1 cellular context compared by ENCODE assay signal in the genomic region with DNA sequence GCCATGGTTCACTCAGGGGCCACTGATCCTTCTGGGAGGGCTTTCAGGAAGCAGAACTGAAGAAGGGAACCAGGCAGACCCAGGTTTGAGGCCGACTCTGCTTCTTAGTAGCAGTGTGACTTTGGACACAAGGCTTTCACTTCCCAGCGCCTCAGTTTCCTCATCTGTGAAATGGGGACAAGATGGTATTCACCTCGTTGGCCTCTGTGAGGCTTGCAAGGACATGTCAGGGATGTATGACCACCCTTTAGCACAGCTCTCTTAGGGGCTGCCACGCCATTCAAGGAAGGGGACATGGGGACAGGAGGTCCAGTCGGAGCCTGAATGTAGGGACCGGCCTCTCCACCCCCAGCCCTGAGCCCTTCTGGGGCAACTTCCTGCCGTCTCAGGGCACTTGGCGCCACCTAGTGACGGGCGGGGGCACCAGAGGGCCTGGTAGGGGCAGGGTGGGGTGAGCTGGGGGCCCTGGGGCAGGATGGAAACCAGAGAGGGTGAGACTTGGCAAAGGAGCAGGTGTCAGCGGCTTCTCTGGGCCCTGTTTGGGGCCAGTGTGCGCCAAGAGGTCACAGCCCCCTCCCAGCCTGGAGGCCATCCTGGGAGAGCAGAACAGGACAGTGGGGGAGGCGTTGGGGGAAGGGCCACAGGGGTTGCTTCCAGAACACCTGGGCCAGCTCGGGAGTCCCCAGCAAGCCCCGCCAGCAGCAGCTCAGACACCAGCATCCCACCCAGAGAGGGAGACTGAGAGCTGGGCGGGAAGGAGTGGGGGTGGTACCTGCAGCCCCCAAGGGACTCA.
TF ChIP-seq lines count a peak whose summit lies in the region.

No MANE protein-coding gene starts in this region.

TF ChIP-seq in H1, 55 proteins besides CTCF, POLR2A, EP300 and RAD21:
- TF ChIP-seq, protein P1, sequence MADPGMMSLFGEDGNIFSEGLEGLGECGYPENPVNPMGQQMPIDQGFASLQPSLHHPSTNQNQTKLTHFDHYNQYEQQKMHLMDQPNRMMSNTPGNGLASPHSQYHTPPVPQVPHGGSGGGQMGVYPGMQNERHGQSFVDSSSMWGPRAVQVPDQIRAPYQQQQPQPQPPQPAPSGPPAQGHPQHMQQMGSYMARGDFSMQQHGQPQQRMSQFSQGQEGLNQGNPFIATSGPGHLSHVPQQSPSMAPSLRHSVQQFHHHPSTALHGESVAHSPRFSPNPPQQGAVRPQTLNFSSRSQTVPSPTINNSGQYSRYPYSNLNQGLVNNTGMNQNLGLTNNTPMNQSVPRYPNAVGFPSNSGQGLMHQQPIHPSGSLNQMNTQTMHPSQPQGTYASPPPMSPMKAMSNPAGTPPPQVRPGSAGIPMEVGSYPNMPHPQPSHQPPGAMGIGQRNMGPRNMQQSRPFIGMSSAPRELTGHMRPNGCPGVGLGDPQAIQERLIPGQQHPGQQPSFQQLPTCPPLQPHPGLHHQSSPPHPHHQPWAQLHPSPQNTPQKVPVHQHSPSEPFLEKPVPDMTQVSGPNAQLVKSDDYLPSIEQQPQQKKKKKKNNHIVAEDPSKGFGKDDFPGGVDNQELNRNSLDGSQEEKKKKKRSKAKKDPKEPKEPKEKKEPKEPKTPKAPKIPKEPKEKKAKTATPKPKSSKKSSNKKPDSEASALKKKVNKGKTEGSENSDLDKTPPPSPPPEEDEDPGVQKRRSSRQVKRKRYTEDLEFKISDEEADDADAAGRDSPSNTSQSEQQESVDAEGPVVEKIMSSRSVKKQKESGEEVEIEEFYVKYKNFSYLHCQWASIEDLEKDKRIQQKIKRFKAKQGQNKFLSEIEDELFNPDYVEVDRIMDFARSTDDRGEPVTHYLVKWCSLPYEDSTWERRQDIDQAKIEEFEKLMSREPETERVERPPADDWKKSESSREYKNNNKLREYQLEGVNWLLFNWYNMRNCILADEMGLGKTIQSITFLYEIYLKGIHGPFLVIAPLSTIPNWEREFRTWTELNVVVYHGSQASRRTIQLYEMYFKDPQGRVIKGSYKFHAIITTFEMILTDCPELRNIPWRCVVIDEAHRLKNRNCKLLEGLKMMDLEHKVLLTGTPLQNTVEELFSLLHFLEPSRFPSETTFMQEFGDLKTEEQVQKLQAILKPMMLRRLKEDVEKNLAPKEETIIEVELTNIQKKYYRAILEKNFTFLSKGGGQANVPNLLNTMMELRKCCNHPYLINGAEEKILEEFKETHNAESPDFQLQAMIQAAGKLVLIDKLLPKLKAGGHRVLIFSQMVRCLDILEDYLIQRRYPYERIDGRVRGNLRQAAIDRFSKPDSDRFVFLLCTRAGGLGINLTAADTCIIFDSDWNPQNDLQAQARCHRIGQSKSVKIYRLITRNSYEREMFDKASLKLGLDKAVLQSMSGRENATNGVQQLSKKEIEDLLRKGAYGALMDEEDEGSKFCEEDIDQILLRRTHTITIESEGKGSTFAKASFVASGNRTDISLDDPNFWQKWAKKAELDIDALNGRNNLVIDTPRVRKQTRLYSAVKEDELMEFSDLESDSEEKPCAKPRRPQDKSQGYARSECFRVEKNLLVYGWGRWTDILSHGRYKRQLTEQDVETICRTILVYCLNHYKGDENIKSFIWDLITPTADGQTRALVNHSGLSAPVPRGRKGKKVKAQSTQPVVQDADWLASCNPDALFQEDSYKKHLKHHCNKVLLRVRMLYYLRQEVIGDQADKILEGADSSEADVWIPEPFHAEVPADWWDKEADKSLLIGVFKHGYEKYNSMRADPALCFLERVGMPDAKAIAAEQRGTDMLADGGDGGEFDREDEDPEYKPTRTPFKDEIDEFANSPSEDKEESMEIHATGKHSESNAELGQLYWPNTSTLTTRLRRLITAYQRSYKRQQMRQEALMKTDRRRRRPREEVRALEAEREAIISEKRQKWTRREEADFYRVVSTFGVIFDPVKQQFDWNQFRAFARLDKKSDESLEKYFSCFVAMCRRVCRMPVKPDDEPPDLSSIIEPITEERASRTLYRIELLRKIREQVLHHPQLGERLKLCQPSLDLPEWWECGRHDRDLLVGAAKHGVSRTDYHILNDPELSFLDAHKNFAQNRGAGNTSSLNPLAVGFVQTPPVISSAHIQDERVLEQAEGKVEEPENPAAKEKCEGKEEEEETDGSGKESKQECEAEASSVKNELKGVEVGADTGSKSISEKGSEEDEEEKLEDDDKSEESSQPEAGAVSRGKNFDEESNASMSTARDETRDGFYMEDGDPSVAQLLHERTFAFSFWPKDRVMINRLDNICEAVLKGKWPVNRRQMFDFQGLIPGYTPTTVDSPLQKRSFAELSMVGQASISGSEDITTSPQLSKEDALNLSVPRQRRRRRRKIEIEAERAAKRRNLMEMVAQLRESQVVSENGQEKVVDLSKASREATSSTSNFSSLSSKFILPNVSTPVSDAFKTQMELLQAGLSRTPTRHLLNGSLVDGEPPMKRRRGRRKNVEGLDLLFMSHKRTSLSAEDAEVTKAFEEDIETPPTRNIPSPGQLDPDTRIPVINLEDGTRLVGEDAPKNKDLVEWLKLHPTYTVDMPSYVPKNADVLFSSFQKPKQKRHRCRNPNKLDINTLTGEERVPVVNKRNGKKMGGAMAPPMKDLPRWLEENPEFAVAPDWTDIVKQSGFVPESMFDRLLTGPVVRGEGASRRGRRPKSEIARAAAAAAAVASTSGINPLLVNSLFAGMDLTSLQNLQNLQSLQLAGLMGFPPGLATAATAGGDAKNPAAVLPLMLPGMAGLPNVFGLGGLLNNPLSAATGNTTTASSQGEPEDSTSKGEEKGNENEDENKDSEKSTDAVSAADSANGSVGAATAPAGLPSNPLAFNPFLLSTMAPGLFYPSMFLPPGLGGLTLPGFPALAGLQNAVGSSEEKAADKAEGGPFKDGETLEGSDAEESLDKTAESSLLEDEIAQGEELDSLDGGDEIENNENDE (IDR thresholded peaks at IDR 0.05; ENCODE audit: insufficient replicate concordance, low read length) = no peak
- TF ChIP-seq KDM1A (IDR thresholded peaks at IDR 0.05; ENCODE audit: borderline replicate concordance, low read length) = peak; percentile 94
- TF ChIP-seq HDAC2 (IDR thresholded peaks at IDR 0.05; ENCODE audit: borderline replicate concordance in 1 of 2, low read depth in 2 of 2, low read length in 2 of 2) = peak in 1 of 2 experiments; percentile 72; a peak in 1 of 4 replicates
